ENCODE assay signal across 16 cellular contexts in genomic region chr9:35342221-35342620, GRCh38.
DNase-seq lines count a peak whose midpoint lies in the region; ATAC-seq and TF ChIP-seq lines count a peak whose summit lies in the region.
"Had no signal": no experiment of that assay in that cellular context is flagged by ENCODE, and none has a peak within 500 bp of the region (broad histone marks: within the 10 kb centered on the region; RNA-seq: fewer than 3 reads in every experiment).

No MANE protein-coding gene starts in this region.

- peaks cover 0 to 7% of the 10 kb centered on the region in 2 donors for H3K36me3 ChIP-seq in psoas muscle (ENCODE audit: insufficient read depth in 1 of 2, low read depth in 1 of 2)
- H3K36me3 ChIP-seq: brain microvascular endothelial cell had no signal

- no peak for TF ChIP-seq CTCF in fibroblast of mammary gland (conservative IDR thresholded peaks at IDR 0.05; ENCODE audit: control insufficient read depth, insufficient read depth, low read depth, low read length)
- no peak for TF ChIP-seq CTCF in psoas muscle (IDR thresholded peaks at IDR 0.05)

- 38 to 64% (median 60%) methylated on average over 3 of the region's 3 CpGs for WGBS in psoas muscle, 3 donors

- intact Hi-C loops in psoas muscle (cut with DNase I), result no loop called here

- H3K27ac ChIP-seq in psoas muscle, result peak overlapping the region; percentile 87
- H3K27ac ChIP-seq: brain microvascular endothelial cell had no signal

- H3K9me3 ChIP-seq in psoas muscle, result no peaks in the 10 kb centered on the region

- ATAC-seq in psoas muscle (no peak), HG02981 (IDR thresholded peaks at IDR 0.05; ENCODE audit: unreplicated experiment) (no peak), GM21367 (IDR thresholded peaks at IDR 0.05; ENCODE audit: unreplicated experiment) (no peak)

- no peaks in the 10 kb centered on the region for H3K27me3 ChIP-seq in psoas muscle (ENCODE audit: insufficient read depth in 3 of 3, low read length in 2 of 3)
- H3K27me3 ChIP-seq: brain microvascular endothelial cell had no signal

- peak overlapping the region; percentile 29 for H3K4me3 ChIP-seq in fibroblast of mammary gland (ENCODE audit: control insufficient read depth, low read depth, low read length)
- H3K4me3 ChIP-seq in psoas muscle, result peak overlapping the region; percentile 58
- H3K4me3 ChIP-seq: smooth muscle cell had no signal

- peaks cover 31% of the 10 kb centered on the region for H3K4me1 ChIP-seq in psoas muscle

- peak; percentile 41 for DNase-seq in EH (ENCODE audit: low read depth)
- peak; percentile 65 for DNase-seq in NCI-H69 (lab: John Stamatoyannopoulos, UW)
- peak; percentile 65 for DNase-seq in fibroblast of mammary gland (ENCODE audit: low read depth)
- no peak for DNase-seq in psoas muscle
- DNase-seq in NCI-H524 (lab: John Stamatoyannopoulos, UW), result no peak
- no peak for DNase-seq in amniotic stem cell (lab: John Stamatoyannopoulos, UW)
- DNase-seq: activated CD4-positive, CD25-positive, alpha-beta regulatory T cell treated with anti-CD3 and anti-CD28 coated beads, Interleukin-2, amount 50 U/mL, for 72 hours; activated naive CD4-positive, alpha-beta T cell; DMS79 treated with DMSO at 0.1 percent for 48 hours; effector memory CD4-positive, alpha-beta T cell; NCI-H1105; stimulated activated naive CD4-positive, alpha-beta T cell treated with Interleukin-2 at 50 U/mL for 16 hours had no signal

Comparison
In these comparisons a context has a peak if more than half of its experiments do, and no peak if none do; other contexts are left out.
1. DNase-seq: peak in EH (single experiment), NCI-H69 (single experiment) and fibroblast of mammary gland (single experiment); none in psoas muscle (0 of 2), NCI-H524 (0 of 2) and amniotic stem cell (single experiment).